ENCODE assay signal across 8 cellular contexts in the genomic region with DNA sequence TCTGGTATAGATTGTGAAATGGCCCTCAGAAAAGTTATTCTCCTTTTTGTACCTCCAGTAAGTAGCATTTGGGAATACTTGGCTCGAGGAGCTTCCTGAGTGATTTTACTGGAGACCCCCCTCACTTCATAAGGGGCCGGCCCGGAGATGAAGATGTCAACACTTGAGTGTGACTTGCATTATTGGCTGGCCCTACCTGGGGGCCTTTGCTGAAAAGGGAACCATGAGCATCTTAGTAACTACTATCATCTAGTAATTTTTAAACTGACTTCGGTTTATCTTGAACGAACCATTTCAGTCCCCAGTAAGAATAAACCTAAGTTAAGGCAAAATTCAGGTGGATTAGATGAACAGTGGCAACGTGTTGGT. TPM values are rescaled to one million over a fixed set of nuclear protein-coding genes. Genes with fewer than 3 reads are reported as not detected.
DNase-seq lines count a peak whose midpoint lies in the region; ATAC-seq, FAIRE-seq and TF ChIP-seq lines count a peak whose summit lies in the region.

No MANE protein-coding gene starts in this region.

- POLR2A ChIA-PET in OCI-LY7 (lab: Charles Lee), result interaction anchor here (1.1 to 1.3 kb wide), 2 partner anchors 97 to 234 kb away, joined by 3 to 4 read pairs; no protein-coding TSS in a partner anchor

- ATAC-seq in GM21423 (IDR thresholded peaks at IDR 0.05; ENCODE audit: unreplicated experiment), result no peak
- no peak for ATAC-seq in HG03039 (IDR thresholded peaks at IDR 0.05; ENCODE audit: unreplicated experiment)

- H2AFZ ChIP-seq in OCI-LY7 (ENCODE audit: low read length), result no peak overlapping the region; the same call in 1 of the 2 replicates

- CTCF ChIA-PET in OCI-LY7 (lab: Charles Lee; ENCODE audit: unreplicated experiment), result no interaction called here

- H3K9me2 ChIP-seq in OCI-LY7 (ENCODE audit: insufficient read depth, low read length), result no peaks in the 10 kb centered on the region

- H3K4me3 ChIP-seq in OCI-LY7 (ENCODE audit: low read depth, low read length, poor library complexity, severe bottlenecking), result no peak overlapping the region
- H3K4me3 ChIP-seq in epithelial cell of proximal tubule (ENCODE audit: low read depth, low read length), result peak overlapping the region; percentile 69
- H3K4me3 ChIP-seq in skin epidermis, result peak overlapping the region in 2 of 7 experiments; percentile 66 to 76

- H3K36me3 ChIP-seq in OCI-LY7 (ENCODE audit: insufficient read depth, low read length), result no peaks in the 10 kb centered on the region

- no peaks in the 10 kb centered on the region for H3K9me3 ChIP-seq in OCI-LY7 (ENCODE audit: low read length)

- peak overlapping the region; percentile 59; the same call in 1 of the 2 replicates for H3K4me2 ChIP-seq in OCI-LY7 (ENCODE audit: low read length)

- H3K79me2 ChIP-seq in OCI-LY7 (ENCODE audit: insufficient read depth, low read depth, low read length), result no peaks in the 10 kb centered on the region

- TF ChIP-seq CTCF in OCI-LY7 (conservative IDR thresholded peaks at IDR 0.05; ENCODE audit: low read length), result no peak
- TF ChIP-seq CTCF in epithelial cell of proximal tubule (conservative IDR thresholded peaks at IDR 0.05; ENCODE audit: low read depth, low read length), result no peak
- TF ChIP-seq CTCF in D721Med (IDR thresholded peaks at IDR 0.05; ENCODE audit: insufficient read depth, missing control alignments), result no peak

- H3K27ac ChIP-seq in OCI-LY7 (ENCODE audit: low read depth, low read length, poor library complexity, severe bottlenecking) (no peak overlapping the region), skin epidermis (peak overlapping the region in 13 of 21 experiments; percentile 88 to 99 (median 96))

- DNase-seq in GM19239 (ENCODE audit: insufficient read length, low spot score) (no peak), OCI-LY7 (ENCODE audit: low spot score) (no peak), epithelial cell of proximal tubule (ENCODE audit: low read depth) (no peak), Ammon's horn (ENCODE audit: low spot score) (no peak), D721Med (ENCODE audit: insufficient read length, low spot score) (no peak)

- intact Hi-C loops in OCI-LY7 (cut with micrococcal nuclease; ENCODE audit: unreplicated experiment), result no loop called here

- BruUV-seq in OCI-LY7 (replicated peaks; lab: Mats Ljungman, UMichigan), result TSS peak; percentile 84

- FAIRE-seq in GM19239 (lab: Jason Lieb, UNC) (peak; percentile 58), D721Med (lab: Jason Lieb, UNC) (no peak)

- H3K4me1 ChIP-seq in OCI-LY7 (ENCODE audit: insufficient read depth, low read length, poor library complexity, severe bottlenecking), result no peaks in the 10 kb centered on the region

- no peaks in the 10 kb centered on the region for H4K20me1 ChIP-seq in OCI-LY7 (ENCODE audit: insufficient read depth, low read length)

RNA-seq across cellular contexts. Expression of gene FAIM, which starts 1.3 kb away (rescaled TPM):
- not detected in 2 replicates for total RNA-seq in OCI-LY7 (2014; rRNA removed; shearing (Covaris generic))
- total RNA-seq in OCI-LY7 (2022), result 2.0 and 3.1 TPM in 2 replicates
- total RNA-seq in epithelial cell of proximal tubule, result 16.1 and 20.3 TPM in 2 replicates

RNA-seq across cellular contexts. Expression of gene CEP70, which starts 15.8 kb away (rescaled TPM):
- 29.2 and 34.2 TPM in 2 replicates for total RNA-seq in OCI-LY7 (2014; rRNA removed; shearing (Covaris generic))
- total RNA-seq in OCI-LY7 (2022), result 32.3 and 37.3 TPM in 2 replicates
- total RNA-seq in epithelial cell of proximal tubule, result 12.8 and 21.0 TPM in 2 replicates
